22 cellular contexts compared by ENCODE assay signal in genomic region chr12:57434517-57435223, GRCh38. TPM values are rescaled to one million over a fixed set of nuclear protein-coding genes. Genes with fewer than 3 reads are reported as not detected.
A peak's percentile ranks its signal among the peaks of the same experiment; 100 is the strongest.
DNase-seq lines count a peak whose midpoint lies in the region; ATAC-seq, FAIRE-seq and TF ChIP-seq lines count a peak whose summit lies in the region.
"Had no signal": no experiment of that assay in that cellular context is flagged by ENCODE, and none has a peak within 500 bp of the region (broad histone marks: within the 10 kb centered on the region; RNA-seq: fewer than 3 reads in every experiment).

INHBC (plus strand) TSS chr12:57434784; CDS start chr12:57434887, 103 bp downstream.

- H3K27me3 ChIP-seq in HepG2 (ENCODE audit: control insufficient read depth in 1 of 2, insufficient read depth in 2 of 2, low read length in 2 of 2) (no peaks in the 10 kb centered on the region; a peak in 1 of 5 replicates), spleen (replicated peaks in 1 of 7) (no peaks in the 10 kb centered on the region), mesendoderm (ENCODE audit: insufficient read depth, low read length, poor library complexity) (no peaks in the 10 kb centered on the region)
- H3K27me3 ChIP-seq: esophagus muscularis mucosa, heart right ventricle had no signal

- no peak within 1 kb of the TSS for H4K8ac ChIP-seq in mesendoderm (ENCODE audit: low read depth, low read length)

- no peak within 1 kb of the TSS for H3K4ac ChIP-seq in mesendoderm (ENCODE audit: low read depth, low read length)

- WGBS in HepG2 (ENCODE audit: low lambda C conversion rate): 4% methylated on average over 4 of the region's 8 CpGs
- 47 to 92% (median 80%) methylated on average over 4 to 8 of the region's 8 CpGs for WGBS in spleen, 5 donors
- no CpG with 5 or more reads among the region's 8 CpGs for WGBS in mesendoderm (ENCODE audit: extremely low coverage, insufficient coverage, low lambda C conversion rate)

- TF ChIP-seq EP300 in HepG2 (IDR thresholded peaks at IDR 0.05; ENCODE audit: low read depth in 2 of 2, low read length in 2 of 2) (peak in 1 of 2 experiments; percentile 51; a peak in 1 of 4 replicates), HepG2 (CRISPR knock-in tag; IDR thresholded peaks at IDR 0.05; ENCODE audit: borderline replicate concordance) (no peak)

- peak; percentile 76 for ATAC-seq in HepG2
- ATAC-seq: A549, heart right ventricle, left colon had no signal

- POLR2A ChIA-PET in activated CD4-positive, alpha-beta memory T cell treated with anti-CD3 and anti-CD28 coated beads, Interleukin-2, amount 10 ng/mL, durations not matched to agents 7 days and 5 days (lab: Charles Lee): interaction anchor here (1.4 kb wide), 1 partner anchor 709 kb away, joined by 4 read pairs; the partner anchor contains the start of gene NACA
- POLR2A ChIA-PET in activated CD4-positive, alpha-beta memory T cell treated with anti-CD3 and anti-CD28 coated beads for 36 hours (lab: Charles Lee): no interaction called here
- POLR2A ChIA-PET in HepG2 (lab: Yijun Ruan, JAX): interaction anchor here (0.6 to 4.6 kb wide), 10 partner anchors 10 to 323 kb away, joined by 3 to 99 read pairs (median 4); partner anchors contain the start of genes GLI1, INHBE and STAT6

- no peak for TF ChIP-seq RAD21 in HepG2 (CRISPR knock-in tag; IDR thresholded peaks at IDR 0.05)

- peak; percentile 45 to 55; a peak in 2 of 4 replicates for TF ChIP-seq POLR2A in HepG2 (IDR thresholded peaks at IDR 0.05; ENCODE audit: insufficient read depth in 1 of 2, low read depth in 2 of 2, low read length in 2 of 2)
- no peak for TF ChIP-seq POLR2A in spleen (IDR thresholded peaks at IDR 0.05)
- TF ChIP-seq POLR2A in erythroblast (IDR thresholded peaks at IDR 0.05; ENCODE audit: low read length): no peak

- DNase-seq in activated CD4-positive, alpha-beta memory T cell treated with anti-CD3 and anti-CD28 coated beads, Interleukin-2, amount 10 ng/mL, durations not matched to agents 7 days and 5 days: no peak
- DNase-seq in activated CD4-positive, alpha-beta memory T cell treated with anti-CD3 and anti-CD28 coated beads for 36 hours: no peak
- no peak for DNase-seq in activated T-helper 1 cell treated with anti-CD3 and anti-CD28 coated beads, Interleukin-12 subunit alpha, Interleukin-12 subunit beta, Interleukin-2, Interleukin-4 antibody, amounts not matched to agents 30 ng/mL and 10 ng/mL and 1 ng/mL, durations not matched to agents 14 hours and 24 hours and 36 hours (ENCODE audit: low spot score)
- peak; percentile 66 for DNase-seq in HepG2 (ENCODE audit: low spot score)
- peak; percentile 74 for DNase-seq in spleen
- DNase-seq in RPMI8226: no peak
- DNase-seq in mesendoderm: no peak
- DNase-seq in erythroblast (lab: John Stamatoyannopoulos, UW): no peak
- DNase-seq: activated CD4-positive, alpha-beta T cell treated with anti-CD3 and anti-CD28 coated beads, Interleukin-2, amount 50 U/mL, for 1 hour; COR-L47; heart right ventricle; left colon; NCI-H1694 treated with DMSO at 0.1 percent for 48 hours; NCI-H524 treated with DMSO at 0.1 percent for 48 hours; substantia nigra had no signal

- no peak within 1 kb of the TSS for H4K5ac ChIP-seq in mesendoderm (ENCODE audit: low read length)

- H3K4me1 Mint-ChIP-seq in activated CD4-positive, alpha-beta memory T cell treated with anti-CD3 and anti-CD28 coated beads, Interleukin-2, amount 10 ng/mL, durations not matched to agents 7 days and 5 days: peaks cover 22% of the 10 kb centered on the region
- peaks cover 21% of the 10 kb centered on the region for H3K4me1 Mint-ChIP-seq in activated CD4-positive, alpha-beta memory T cell treated with anti-CD3 and anti-CD28 coated beads for 36 hours (ENCODE audit: low read depth)
- H3K4me1 Mint-ChIP-seq in activated T-helper 1 cell treated with anti-CD3 and anti-CD28 coated beads, Interleukin-12 subunit alpha, Interleukin-12 subunit beta, Interleukin-2, Interleukin-4 antibody, amounts not matched to agents 30 ng/mL and 10 ng/mL and 1 ng/mL, durations not matched to agents 14 hours and 24 hours and 36 hours (ENCODE audit: low read depth): peaks cover 21% of the 10 kb centered on the region

- peaks cover 4% of the 10 kb centered on the region for H3K36me3 Mint-ChIP-seq in activated CD4-positive, alpha-beta memory T cell treated with anti-CD3 and anti-CD28 coated beads, Interleukin-2, amount 10 ng/mL, durations not matched to agents 7 days and 5 days (ENCODE audit: low read depth)
- H3K36me3 Mint-ChIP-seq in activated CD4-positive, alpha-beta memory T cell treated with anti-CD3 and anti-CD28 coated beads for 36 hours: no peaks in the 10 kb centered on the region
- H3K36me3 Mint-ChIP-seq in activated T-helper 1 cell treated with anti-CD3 and anti-CD28 coated beads, Interleukin-12 subunit alpha, Interleukin-12 subunit beta, Interleukin-2, Interleukin-4 antibody, amounts not matched to agents 30 ng/mL and 10 ng/mL and 1 ng/mL, durations not matched to agents 14 hours and 24 hours and 36 hours (ENCODE audit: low read depth): no peaks in the 10 kb centered on the region

- H3K27me3 Mint-ChIP-seq in activated CD4-positive, alpha-beta memory T cell treated with anti-CD3 and anti-CD28 coated beads, Interleukin-2, amount 10 ng/mL, durations not matched to agents 7 days and 5 days: peaks cover 5% of the 10 kb centered on the region
- no peaks in the 10 kb centered on the region for H3K27me3 Mint-ChIP-seq in activated CD4-positive, alpha-beta memory T cell treated with anti-CD3 and anti-CD28 coated beads for 36 hours
- H3K27me3 Mint-ChIP-seq in activated T-helper 1 cell treated with anti-CD3 and anti-CD28 coated beads, Interleukin-12 subunit alpha, Interleukin-12 subunit beta, Interleukin-2, Interleukin-4 antibody, amounts not matched to agents 30 ng/mL and 10 ng/mL and 1 ng/mL, durations not matched to agents 14 hours and 24 hours and 36 hours (ENCODE audit: insufficient read depth): peaks cover 2% of the 10 kb centered on the region

- no peaks in the 10 kb centered on the region for H4K20me1 ChIP-seq in HepG2 (ENCODE audit: insufficient read depth, low read length)

- H2AFZ ChIP-seq in HepG2 (ENCODE audit: low read length): peak within 1 kb of the TSS; percentile 92

- peak within 1 kb of the TSS; percentile 79 for H3K9ac ChIP-seq in HepG2 (ENCODE audit: insufficient read depth, low read depth, low read length)
- no peak within 1 kb of the TSS for H3K9ac ChIP-seq in mesendoderm (ENCODE audit: low read length)

- intact Hi-C loops in activated CD4-positive, alpha-beta memory T cell treated with anti-CD3 and anti-CD28 coated beads for 36 hours (cut with micrococcal nuclease): no loop called here
- intact Hi-C loops in activated T-helper 1 cell treated with anti-CD3 and anti-CD28 coated beads, Interleukin-12 subunit alpha, Interleukin-12 subunit beta, Interleukin-2, Interleukin-4 antibody, amounts not matched to agents 30 ng/mL and 10 ng/mL and 1 ng/mL, durations not matched to agents 14 hours and 24 hours and 36 hours (cut with micrococcal nuclease): no loop called here
- intact Hi-C loops in HepG2 (cut with micrococcal nuclease; ENCODE audit: unreplicated experiment): loop anchor here (1.0 kb wide), 1 partner anchor 19 kb away; no protein-coding TSS in a partner anchor
- intact Hi-C loops in spleen (cut with DNase I; ENCODE audit: low total_unique reads): no loop called here

- H3K79me1 ChIP-seq in mesendoderm (ENCODE audit: low read length): no peaks in the 10 kb centered on the region

- no TSS peak for BruUV-seq in HepG2 (replicated peaks; lab: Mats Ljungman, UMichigan)

- H2BK15ac ChIP-seq in mesendoderm (replicated peaks; ENCODE audit: low read depth): no peak within 1 kb of the TSS

- H3K27ac ChIP-seq in HepG2 (ENCODE audit: extremely low read length, insufficient read depth, low read length): peak within 1 kb of the TSS; percentile 91
- no peak within 1 kb of the TSS for H3K27ac ChIP-seq in spleen
- no peak within 1 kb of the TSS for H3K27ac ChIP-seq in mesendoderm (ENCODE audit: low read depth, low read length)
- H3K27ac ChIP-seq: esophagus muscularis mucosa, heart right ventricle, HL-60 had no signal

- H3K4me1 ChIP-seq in HepG2 (ENCODE audit: insufficient read depth, low read length): peaks cover 43% of the 10 kb centered on the region
- peaks cover 0 to 22% (median 13%) of the 10 kb centered on the region in 6 donors for H3K4me1 ChIP-seq in spleen
- H3K4me1 ChIP-seq in mesendoderm (ENCODE audit: control insufficient read depth, low read depth, low read length): no peaks in the 10 kb centered on the region

- no peak within 1 kb of the TSS for H3K56ac ChIP-seq in mesendoderm (ENCODE audit: low read length)

- TF ChIP-seq CTCF in HepG2 (CRISPR knock-in tag; IDR thresholded peaks at IDR 0.05) (peak; percentile 12; the same call in 1 of the 2 replicates), spleen (IDR thresholded peaks at IDR 0.05 in 8 of 11, conservative IDR thresholded peaks at IDR 0.05 in 3 of 11) (no peak)

- FAIRE-seq in HepG2 (lab: Jason Lieb, UNC): peak; percentile 72
- FAIRE-seq: A549, RCC 7860 had no signal

- no peaks in the 10 kb centered on the region for H3K9me3 Mint-ChIP-seq in activated CD4-positive, alpha-beta memory T cell treated with anti-CD3 and anti-CD28 coated beads, Interleukin-2, amount 10 ng/mL, durations not matched to agents 7 days and 5 days
- no peaks in the 10 kb centered on the region for H3K9me3 Mint-ChIP-seq in activated CD4-positive, alpha-beta memory T cell treated with anti-CD3 and anti-CD28 coated beads for 36 hours
- H3K9me3 Mint-ChIP-seq in activated T-helper 1 cell treated with anti-CD3 and anti-CD28 coated beads, Interleukin-12 subunit alpha, Interleukin-12 subunit beta, Interleukin-2, Interleukin-4 antibody, amounts not matched to agents 30 ng/mL and 10 ng/mL and 1 ng/mL, durations not matched to agents 14 hours and 24 hours and 36 hours: no peaks in the 10 kb centered on the region

- H3K79me2 ChIP-seq in HepG2 (ENCODE audit: insufficient read depth, low read length) (peaks cover 6% of the 10 kb centered on the region), mesendoderm (ENCODE audit: control insufficient read depth, insufficient read depth, low read length) (peaks cover 2% of the 10 kb centered on the region)

- H3K18ac ChIP-seq in mesendoderm (ENCODE audit: low read length): no peak within 1 kb of the TSS

- CTCF ChIA-PET in activated CD4-positive, alpha-beta memory T cell treated with anti-CD3 and anti-CD28 coated beads, Interleukin-2, amount 10 ng/mL, durations not matched to agents 7 days and 5 days (lab: Charles Lee): interaction anchor here (1.0 to 3.5 kb wide), 6 partner anchors 19 to 191 kb away, joined by 3 to 17 read pairs (median 4); partner anchors contain the start of genes ARHGAP9, DCTN2, GLI1 and INHBE
- CTCF ChIA-PET in activated CD4-positive, alpha-beta memory T cell treated with anti-CD3 and anti-CD28 coated beads for 36 hours (lab: Charles Lee): interaction anchor here (1.6 to 2.4 kb wide), 3 partner anchors 18 to 25 kb away, joined by 7 to 11 read pairs (median 9); partner anchors contain the start of genes GLI1 and INHBE
- CTCF ChIA-PET in HepG2 (lab: Yijun Ruan, JAX; ENCODE audit: low intra/inter-chr PET ratio, low total read pairs): no interaction called here

- no peak within 1 kb of the TSS for H2AK5ac ChIP-seq in mesendoderm (ENCODE audit: low read length)

- peak within 1 kb of the TSS; percentile 63 for H3K27ac Mint-ChIP-seq in activated CD4-positive, alpha-beta memory T cell treated with anti-CD3 and anti-CD28 coated beads, Interleukin-2, amount 10 ng/mL, durations not matched to agents 7 days and 5 days
- no peak within 1 kb of the TSS for H3K27ac Mint-ChIP-seq in activated CD4-positive, alpha-beta memory T cell treated with anti-CD3 and anti-CD28 coated beads for 36 hours
- peak within 1 kb of the TSS; percentile 25 for H3K27ac Mint-ChIP-seq in activated T-helper 1 cell treated with anti-CD3 and anti-CD28 coated beads, Interleukin-12 subunit alpha, Interleukin-12 subunit beta, Interleukin-2, Interleukin-4 antibody, amounts not matched to agents 30 ng/mL and 10 ng/mL and 1 ng/mL, durations not matched to agents 14 hours and 24 hours and 36 hours

- H3K9me3 ChIP-seq in HepG2 (ENCODE audit: low read length): no peaks in the 10 kb centered on the region
- H3K9me3 ChIP-seq in spleen: no peaks in the 10 kb centered on the region
- H3K9me3 ChIP-seq: A549, esophagus muscularis mucosa, heart right ventricle had no signal

- H3K36me3 ChIP-seq in HepG2 (replicated peaks in 1 of 2; ENCODE audit: control insufficient read depth in 1 of 2, insufficient read depth in 2 of 2, low read length in 2 of 2) (no peaks in the 10 kb centered on the region), spleen (no peaks in the 10 kb centered on the region), mesendoderm (ENCODE audit: control insufficient read depth, insufficient read depth, low read length) (no peaks in the 10 kb centered on the region)
- H3K36me3 ChIP-seq: esophagus muscularis mucosa, heart right ventricle had no signal

- H3K23ac ChIP-seq in mesendoderm (ENCODE audit: low read length): no peak within 1 kb of the TSS

- no peak within 1 kb of the TSS for H2BK120ac ChIP-seq in mesendoderm (ENCODE audit: low read depth, low read length)

- H3K4me2 ChIP-seq in HepG2 (ENCODE audit: low read depth, low read length) (peak within 1 kb of the TSS; percentile 93), mesendoderm (ENCODE audit: low read length) (no peak within 1 kb of the TSS)
- H3K4me2 ChIP-seq: A549 had no signal

- in situ Hi-C loops in HepG2 (cut with HindIII; ENCODE audit: extremely low pct_ligation_motif_present, low pct_unique_long_range_greater_than_20kb): no loop called here

- peak within 1 kb of the TSS; percentile 30 for H3K4me3 Mint-ChIP-seq in activated CD4-positive, alpha-beta memory T cell treated with anti-CD3 and anti-CD28 coated beads, Interleukin-2, amount 10 ng/mL, durations not matched to agents 7 days and 5 days
- H3K4me3 Mint-ChIP-seq in activated CD4-positive, alpha-beta memory T cell treated with anti-CD3 and anti-CD28 coated beads for 36 hours: no peak within 1 kb of the TSS
- peak within 1 kb of the TSS; percentile 22 for H3K4me3 Mint-ChIP-seq in activated T-helper 1 cell treated with anti-CD3 and anti-CD28 coated beads, Interleukin-12 subunit alpha, Interleukin-12 subunit beta, Interleukin-2, Interleukin-4 antibody, amounts not matched to agents 30 ng/mL and 10 ng/mL and 1 ng/mL, durations not matched to agents 14 hours and 24 hours and 36 hours

- no peak within 1 kb of the TSS for H2BK5ac ChIP-seq in mesendoderm (ENCODE audit: low read length)

- H3K4me3 ChIP-seq in HepG2 (replicated peaks in 1 of 3; ENCODE audit: insufficient read depth in 1 of 3, low read depth in 2 of 3, low read length in 3 of 3): peak within 1 kb of the TSS; percentile 59 to 75 (median 72)
- H3K4me3 ChIP-seq in spleen: no peak within 1 kb of the TSS
- no peak within 1 kb of the TSS for H3K4me3 ChIP-seq in mesendoderm (ENCODE audit: low read length)
- H3K4me3 ChIP-seq: A549, esophagus muscularis mucosa, heart right ventricle had no signal

RNA-seq across cellular contexts. Expression of gene INHBC, which starts in this region (rescaled TPM):
- total RNA-seq in activated CD4-positive, alpha-beta memory T cell treated with anti-CD3 and anti-CD28 coated beads, Interleukin-2, amount 10 ng/mL, durations not matched to agents 7 days and 5 days: not detected
- not detected for total RNA-seq in activated CD4-positive, alpha-beta memory T cell treated with anti-CD3 and anti-CD28 coated beads for 36 hours
- 0.15 TPM in 1 of 2 replicates, not detected in the other for total RNA-seq in activated T-helper 1 cell treated with anti-CD3 and anti-CD28 coated beads, Interleukin-12 subunit alpha, Interleukin-12 subunit beta, Interleukin-2, Interleukin-4 antibody, amounts not matched to agents 30 ng/mL and 10 ng/mL and 1 ng/mL, durations not matched to agents 14 hours and 24 hours and 36 hours
- 1.5 and 1.8 TPM in 2 replicates for total RNA-seq in HepG2 (2016; rRNA removed; fragmentation: Illumina TruSeq; extraction: Trizol)
- total RNA-seq in HepG2 (2016; cell fraction: cytosol; rRNA removed; fragmentation: Illumina TruSeq; extraction: Trizol; ENCODE audit: low read depth): 0.20 and 0.35 TPM in 2 replicates
- 1.3 and 1.7 TPM in 2 replicates for total RNA-seq in HepG2 (2016; cell fraction: insoluble cytoplasmic fraction; rRNA removed; fragmentation: Illumina TruSeq; extraction: Trizol)
- 1.1 TPM in 2 replicates for total RNA-seq in HepG2 (2016; cell fraction: membrane; rRNA removed; fragmentation: Illumina TruSeq; extraction: Trizol)
- total RNA-seq in HepG2 (2016; cell fraction: nucleus; rRNA removed; fragmentation: Illumina TruSeq; extraction: Trizol): 2.3 and 2.6 TPM in 2 replicates
- polyA plus RNA-seq in HepG2 (2011; rRNA removed): 12.7 and 13.8 TPM in 2 replicates
- 11.4 and 11.9 TPM in 2 replicates for polyA plus RNA-seq in HepG2 (2011; cell fraction: cytosol; rRNA removed)
- polyA plus RNA-seq in HepG2 (2011; cell fraction: nucleus; rRNA removed): 4.8 and 6.4 TPM in 2 replicates
- polyA plus RNA-seq in HepG2 (2012): 2.3 and 4.2 TPM in 2 replicates
- polyA plus RNA-seq in HepG2 (2016; cell fraction: cytosol; fragmentation: Illumina TruSeq; extraction: Trizol; ENCODE audit: low read depth): 0.35 and 0.46 TPM in 2 replicates
- 3.2 and 3.3 TPM in 2 replicates for polyA plus RNA-seq in HepG2 (2016; cell fraction: insoluble cytoplasmic fraction; fragmentation: Illumina TruSeq; extraction: Trizol; ENCODE audit: low read depth)
- 1.3 and 1.4 TPM in 2 replicates for polyA plus RNA-seq in HepG2 (2016; cell fraction: membrane; fragmentation: Illumina TruSeq; extraction: Trizol; ENCODE audit: low read depth)
- polyA plus RNA-seq in HepG2 (2016; cell fraction: nucleus; fragmentation: Illumina TruSeq; extraction: Trizol; ENCODE audit: insufficient read depth, low read depth): 4.0 and 4.8 TPM in 2 replicates
- 0.16 and 20.9 TPM in 2 replicates for polyA minus RNA-seq in HepG2 (2011; rRNA and poly(A)+ RNA removed; ENCODE audit: low replicate concordance)
- polyA minus RNA-seq in HepG2 (2011; cell fraction: cytosol; rRNA and poly(A)+ RNA removed): 4.8 and 4.9 TPM in 2 replicates
- 5.0 and 6.3 TPM in 2 replicates for polyA minus RNA-seq in HepG2 (2011; cell fraction: nucleus; rRNA and poly(A)+ RNA removed)
- total RNA-seq in spleen: under 1 TPM in 1 of 7 donors, not detected in 6; 0.19 TPM
- not detected for polyA plus RNA-seq in spleen
- 0.04 TPM for polyA plus RNA-seq in mesendoderm (2013, experiment 1 of 2)
- polyA plus RNA-seq in mesendoderm (2013, experiment 2 of 2): 0.06 TPM
- total RNA-seq: esophagus muscularis mucosa; H4; left colon; skeletal muscle tissue; T-helper 1 cell treated with Interleukin-12 subunit alpha and Interleukin-12 subunit beta and Interleukin-4 antibody, amounts not matched to agents 30 ng/mL and 1 ng/mL, for 36 hours had no signal

Comparison
In these comparisons a context has a peak if more than half of its experiments do, and no peak if none do; other contexts are left out.
1. Peak in DNase-seq in spleen; RNA of the gene not detected or under 1 TPM.
2. H3K4me3 ChIP-seq: peak in HepG2 (3 of 3); none in spleen (0 of 8) and mesendoderm (single experiment).
3. POLR2A ChIP-seq: peak in HepG2 (2 of 2); none in spleen (0 of 3) and erythroblast (single experiment).